Comparison of ENCODE assay signal across 1 cellular context in the genomic region with DNA sequence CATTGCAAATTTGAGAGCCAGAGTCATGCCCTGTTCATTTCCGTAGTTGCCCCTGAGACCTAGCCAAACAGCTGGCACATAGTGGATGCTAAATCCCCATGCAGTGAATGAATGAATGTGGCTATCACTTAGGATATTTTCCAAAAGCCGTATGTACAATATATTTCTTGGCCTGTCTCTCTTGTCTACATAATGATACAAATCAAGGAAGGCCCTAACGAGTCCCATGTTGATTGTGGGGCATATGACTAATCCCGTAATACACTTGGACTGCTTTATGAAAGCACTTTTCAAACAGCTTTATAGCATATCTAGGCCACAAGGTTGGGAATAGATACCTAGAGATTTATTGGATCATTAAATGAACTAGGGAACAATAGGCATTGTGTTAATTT.
TF ChIP-seq lines count a peak whose summit lies in the region.

No MANE protein-coding gene starts in this region.

TF ChIP-seq in GM23338, 12 proteins besides CTCF, POLR2A, EP300 and RAD21 (continued from another document):
- TF ChIP-seq ZNF462 (CRISPR knock-in tag; IDR thresholded peaks at IDR 0.05) (no peak), EZH2phosphoT487 (IDR thresholded peaks at IDR 0.05; ENCODE audit: unreplicated experiment) (no peak)
